In genomic region chr11:66856496-66857233, GRCh38 we compare ENCODE assay signal across 7 cellular contexts. TPM values are rescaled to one million over a fixed set of nuclear protein-coding genes. Genes with fewer than 3 reads are reported as not detected.
A peak's percentile ranks its signal among the peaks of the same experiment; 100 is the strongest.
DNase-seq lines count a peak whose midpoint lies in the region; ATAC-seq and TF ChIP-seq lines count a peak whose summit lies in the region.

Gene LRFN4 (plus strand): TSS chr11:66857064. CDS start chr11:66857745, 681 bp downstream.

- in situ Hi-C loops in endometrial microvascular endothelial cells (cut with HindIII; ENCODE audit: inconsistent ontology term, low pct_unique_long_range_greater_than_20kb, low sequenced_read_pairs): no loop called here

- no peaks in the 10 kb centered on the region for H3K9me3 ChIP-seq in mesodermal cell (ENCODE audit: control insufficient read depth, low read length)
- H3K9me3 ChIP-seq in thoracic aorta: no peaks in the 10 kb centered on the region

- H3K4me1 ChIP-seq in mesodermal cell (ENCODE audit: control insufficient read depth, insufficient read depth, low read length, poor library complexity, severe bottlenecking): peaks cover 4% of the 10 kb centered on the region
- peaks cover 4 to 9% of the 10 kb centered on the region in 2 donors for H3K4me1 ChIP-seq in thoracic aorta (ENCODE audit: control insufficient read depth in 1 of 2, low read depth in 2 of 2)

- ATAC-seq in GM21528 (IDR thresholded peaks at IDR 0.05; ENCODE audit: low FRiP score, unreplicated experiment) (peak; percentile 28), thoracic aorta (ENCODE audit: insufficient number of reproducible peaks, low FRiP score, low read depth) (peak; percentile 24)

- DNase-seq in activated CD4-positive, alpha-beta T cell treated with anti-CD3 and anti-CD28 coated beads for 1 hour: peak; percentile 55
- no peak for DNase-seq in thoracic aorta (ENCODE audit: low spot score)

- H3K4me3 ChIP-seq in GM08714 (ENCODE audit: low read length) (peak within 1 kb of the TSS; percentile 89), mesodermal cell (ENCODE audit: extremely low read depth, insufficient read depth, low read length, poor library complexity, severe bottlenecking) (peak within 1 kb of the TSS; percentile 66), thoracic aorta (peak within 1 kb of the TSS; percentile 80)

- TF ChIP-seq RAD21 in Ishikawa (IDR thresholded peaks at IDR 0.05; ENCODE audit: low read depth): no peak

- no peaks in the 10 kb centered on the region for H3K27me3 ChIP-seq in thoracic aorta (replicated peaks; ENCODE audit: insufficient read depth)

- H3K36me3 ChIP-seq in mesodermal cell (ENCODE audit: control insufficient read depth, insufficient read depth, low read length) (peaks cover 14% of the 10 kb centered on the region), thoracic aorta (no peaks in the 10 kb centered on the region)

- WGBS in mesodermal cell (ENCODE audit: insufficient coverage in 2 of 2), 2 experiments: 0 to 1% methylated on average over 67 to 77 of the region's 103 CpGs

- peak within 1 kb of the TSS; percentile 68 for H3K27ac ChIP-seq in mesodermal cell (ENCODE audit: low read depth, low read length, severe bottlenecking)
- peak within 1 kb of the TSS; percentile 81 to 92 for H3K27ac ChIP-seq in thoracic aorta

- TF ChIP-seq CTCF in thoracic aorta (IDR thresholded peaks at IDR 0.05): no peak

- TF ChIP-seq EP300 in Ishikawa (IDR thresholded peaks at IDR 0.05; ENCODE audit: borderline replicate concordance): no peak

TF ChIP-seq in Ishikawa, 13 proteins besides CTCF, POLR2A, EP300 and RAD21:
- peak; percentile 71 for TF ChIP-seq MAX (IDR thresholded peaks at IDR 0.05)
- TF ChIP-seq CREB1 (IDR thresholded peaks at IDR 0.05; ENCODE audit: low read depth): no peak
- peak; percentile 14 for TF ChIP-seq TEAD4 (IDR thresholded peaks at IDR 0.05)
- TF ChIP-seq ZBTB7A (IDR thresholded peaks at IDR 0.05; ENCODE audit: low read depth): peak; percentile 73; the same call in 1 of the 2 replicates
- peak; percentile 86 for TF ChIP-seq USF1 (IDR thresholded peaks at IDR 0.05)
- no peak for TF ChIP-seq REST (IDR thresholded peaks at IDR 0.05; ENCODE audit: low read depth)
- no peak for TF ChIP-seq CEBPB (IDR thresholded peaks at IDR 0.05)
- TF ChIP-seq EGR1 (IDR thresholded peaks at IDR 0.05): peak; percentile 96
- no peak for TF ChIP-seq FOXM1 (IDR thresholded peaks at IDR 0.05; ENCODE audit: borderline replicate concordance, low read depth)
- no peak for TF ChIP-seq TAF1 (IDR thresholded peaks at IDR 0.05; ENCODE audit: low read depth)

RNA-seq across cellular contexts. Expression of gene LRFN4, which starts in this region (rescaled TPM):
- total RNA-seq in endometrial microvascular endothelial cells (ENCODE audit: inconsistent ontology term) (37.5 TPM), thoracic aorta (10 to 100 TPM; 12.4 to 23.0 TPM)
- polyA plus RNA-seq in mesodermal cell (2013, experiment 1 of 2): 25.7 TPM
- 19.1 TPM for polyA plus RNA-seq in mesodermal cell (2013, experiment 2 of 2)
